8 cellular contexts compared by ENCODE assay signal in genomic region chr12:100573168-100573498, GRCh38. TPM values are rescaled to one million over a fixed set of nuclear protein-coding genes. Genes with fewer than 3 reads are reported as not detected.
DNase-seq lines count a peak whose midpoint lies in the region; ATAC-seq and TF ChIP-seq lines count a peak whose summit lies in the region.

No MANE protein-coding gene starts in this region.

- H3K4me2 ChIP-seq in mammary epithelial cell (ENCODE audit: insufficient read depth, low read depth, low read length) (peak overlapping the region; percentile 83), mesenchymal stem cell (ENCODE audit: low read length, poor library complexity, severe bottlenecking) (peak overlapping the region; percentile 89)

- H4K91ac ChIP-seq in mesenchymal stem cell (ENCODE audit: low read length): peak overlapping the region; percentile 83

- H3K18ac ChIP-seq in mesenchymal stem cell (ENCODE audit: low read depth in 1 of 2, low read length in 2 of 2): peak overlapping the region in 1 of 2 experiments; percentile 83

- intact Hi-C loops in mammary epithelial cell (cut with micrococcal nuclease) (loop anchor here (2.0 to 10.0 kb wide), 4 partner anchors 20 to 341 kb away; no protein-coding TSS in a partner anchor), transverse colon (cut with DNase I; ENCODE audit: low total_unique reads) (no loop called here)

- CTCF ChIA-PET in mammary epithelial cell (lab: Charles Lee; ENCODE audit: low non-redundant PET): interaction anchor here (0.6 kb wide), 1 partner anchor 90 kb away, joined by 12 read pairs; no protein-coding TSS in a partner anchor

- H2AK5ac ChIP-seq in mesenchymal stem cell (ENCODE audit: low read length, severe bottlenecking): no peak overlapping the region

- no peak for TF ChIP-seq EP300 in transverse colon (IDR thresholded peaks at IDR 0.05; ENCODE audit: low read depth)

- no peak for DNase-seq in activated T-cell treated with anti-CD3 and anti-CD28 coated beads, Interleukin-2, amount 50 U/mL, for 72 hours
- DNase-seq in activated T-cell treated with anti-CD3 and anti-CD28 coated beads for 4 hours (no peak), mammary epithelial cell (no peak), mesenchymal stem cell (no peak), transverse colon (no peak), AML-193 (lab: John Stamatoyannopoulos, UW) (no peak), ACHN (no peak)

- peaks cover 2 to 3% of the 10 kb centered on the region in 2 donors for H3K36me3 Mint-ChIP-seq in activated T-cell treated with anti-CD3 and anti-CD28 coated beads, Interleukin-2, amount 50 U/mL, for 72 hours (ENCODE audit: insufficient read depth in 2 of 2)

- peaks cover 5% of the 10 kb centered on the region for H3K79me1 ChIP-seq in mesenchymal stem cell (replicated peaks; ENCODE audit: low read length, poor library complexity, severe bottlenecking)

- TF ChIP-seq POLR2A in transverse colon (IDR thresholded peaks at IDR 0.05): no peak

- H3K9me3 ChIP-seq in mammary epithelial cell (replicated peaks; ENCODE audit: insufficient read depth, low read length): no peaks in the 10 kb centered on the region
- H3K9me3 ChIP-seq in mesenchymal stem cell (ENCODE audit: control insufficient read depth, low read length): no peaks in the 10 kb centered on the region
- no peaks in the 10 kb centered on the region for H3K9me3 ChIP-seq in transverse colon

- H4K8ac ChIP-seq in mesenchymal stem cell (ENCODE audit: low read length): peak overlapping the region; percentile 60

- no peaks in the 10 kb centered on the region for H4K20me1 ChIP-seq in mammary epithelial cell (ENCODE audit: insufficient read depth, low read length)

- peak overlapping the region; percentile 92 for H2AFZ ChIP-seq in mammary epithelial cell (ENCODE audit: low read depth, low read length)
- no peak overlapping the region for H2AFZ ChIP-seq in mesenchymal stem cell (ENCODE audit: low read depth, low read length)

- H3K4me1 ChIP-seq in mammary epithelial cell (ENCODE audit: insufficient read depth, low read length) (peaks cover 10% of the 10 kb centered on the region), mesenchymal stem cell (ENCODE audit: control insufficient read depth, insufficient read depth, low read depth, low read length) (peaks cover 2% of the 10 kb centered on the region), transverse colon (peaks cover 0 to 26% (median 10%) of the 10 kb centered on the region in 4 donors)

- peak overlapping the region; percentile 96 to 99 for H3K4me3 Mint-ChIP-seq in activated T-cell treated with anti-CD3 and anti-CD28 coated beads, Interleukin-2, amount 50 U/mL, for 72 hours

- H3K27me3 Mint-ChIP-seq in activated T-cell treated with anti-CD3 and anti-CD28 coated beads, Interleukin-2, amount 50 U/mL, for 72 hours (ENCODE audit: low read depth): peaks cover 40% of the 10 kb centered on the region

- no peak for TF ChIP-seq CTCF in mammary epithelial cell (conservative IDR thresholded peaks at IDR 0.05 in 1 of 2, IDR thresholded peaks at IDR 0.05 in 1 of 2; ENCODE audit: extremely low read depth in 1 of 2, insufficient read depth in 1 of 2, low read depth in 1 of 2, low read length in 2 of 2)
- TF ChIP-seq CTCF in transverse colon (IDR thresholded peaks at IDR 0.05): no peak

- H3K14ac ChIP-seq in mesenchymal stem cell (ENCODE audit: low read length in 2 of 2): no peak overlapping the region

- H2BK120ac ChIP-seq in mesenchymal stem cell (ENCODE audit: low read depth, low read length): peak overlapping the region; percentile 2

- H3K27ac Mint-ChIP-seq in activated T-cell treated with anti-CD3 and anti-CD28 coated beads, Interleukin-2, amount 50 U/mL, for 72 hours: no peak overlapping the region

- dilution Hi-C loops in mammary epithelial cell (cut with HindIII; ENCODE audit: low sequenced_read_pairs): no loop called here

- no peak overlapping the region for H2BK15ac ChIP-seq in mesenchymal stem cell (ENCODE audit: low read depth, poor library complexity, severe bottlenecking)

- peak overlapping the region in 1 of 2 experiments; percentile 1 for H3K4ac ChIP-seq in mesenchymal stem cell (ENCODE audit: low read depth in 1 of 2, low read length in 2 of 2)

- H3K36me3 ChIP-seq in mammary epithelial cell (ENCODE audit: insufficient read depth, low read length) (no peaks in the 10 kb centered on the region), mesenchymal stem cell (ENCODE audit: control insufficient read depth in 1 of 2, insufficient read depth in 2 of 2, low read depth in 1 of 2, low read length in 2 of 2) (no peaks in the 10 kb centered on the region), transverse colon (no peaks in the 10 kb centered on the region)

- BruUV-seq in mammary epithelial cell (replicated peaks; lab: Mats Ljungman, UMichigan): no TSS peak

- H3K27ac ChIP-seq in mammary epithelial cell (ENCODE audit: insufficient read depth, low read depth, low read length): peak overlapping the region; percentile 82
- H3K27ac ChIP-seq in mesenchymal stem cell (ENCODE audit: low read length, poor library complexity, severe bottlenecking): peak overlapping the region; percentile 6
- peak overlapping the region; percentile 77 to 90 (median 87) for H3K27ac ChIP-seq in transverse colon

- no peaks in the 10 kb centered on the region for H3K9me3 Mint-ChIP-seq in activated T-cell treated with anti-CD3 and anti-CD28 coated beads, Interleukin-2, amount 50 U/mL, for 72 hours

- in situ Hi-C loops in mammary epithelial cell (cut with MboI; ENCODE audit: low sequenced_read_pairs in 2 of 2): loop anchor here in 1 of 2 donors (25.0 kb wide), 2 partner anchors 211 to 336 kb away; partner anchors contain the start of gene SLC17A8
- in situ Hi-C loops in transverse colon (cut with MboI; ENCODE audit: low pct_ligation_motif_present in 1 of 4, low pct_unique_long_range_greater_than_20kb in 1 of 4, low sequenced_read_pairs in 3 of 4): loop anchor here in 2 of 4 donors (25.0 kb wide), 3 partner anchors 89 to 336 kb away; no protein-coding TSS in a partner anchor
- in situ Hi-C loops in ACHN (cut with HindIII; ENCODE audit: low pct_ligation_motif_present, low pct_unique_long_range_greater_than_20kb, low sequenced_read_pairs): no loop called here

- peaks cover 38% of the 10 kb centered on the region for H3K79me2 ChIP-seq in mammary epithelial cell (ENCODE audit: insufficient read depth, low read length)

- no peak for ATAC-seq in activated T-cell treated with anti-CD3 and anti-CD28 coated beads, Interleukin-2, amount 50 U/mL, for 72 hours (replicated peaks in 1 of 2)
- ATAC-seq in GM21526 (IDR thresholded peaks at IDR 0.05; ENCODE audit: low FRiP score, unreplicated experiment): no peak

- WGBS in mammary epithelial cell (ENCODE audit: low coverage, missing lambda C conversion rate): 12% methylated on average over 13 of the region's 14 CpGs
- whole genome bisulfite sequencing in mesenchymal stem cell: 9% methylated on average over 14 of the region's 14 CpGs
- WGBS in transverse colon (ENCODE audit: low coverage in 1 of 2), 2 donors: 0 to 9% methylated on average over 1 to 14 of the region's 14 CpGs

- H3K27me3 ChIP-seq in mammary epithelial cell (ENCODE audit: insufficient read depth, low read length) (no peaks in the 10 kb centered on the region), mesenchymal stem cell (ENCODE audit: control insufficient read depth in 1 of 2, insufficient read depth in 1 of 2, low read length in 2 of 2) (peaks cover 0 to 4% of the 10 kb centered on the region in 2 experiments), transverse colon (no peaks in the 10 kb centered on the region)

- no peak overlapping the region for H2BK5ac ChIP-seq in mesenchymal stem cell (ENCODE audit: low read depth, low read length, poor library complexity, severe bottlenecking)

- H3K4me1 Mint-ChIP-seq in activated T-cell treated with anti-CD3 and anti-CD28 coated beads, Interleukin-2, amount 50 U/mL, for 72 hours (ENCODE audit: low read depth): peaks cover 16% of the 10 kb centered on the region

- peak overlapping the region; percentile 91 for H3K9ac ChIP-seq in mammary epithelial cell (ENCODE audit: insufficient read depth, low read length)
- H3K9ac ChIP-seq in mesenchymal stem cell (ENCODE audit: low read length): peak overlapping the region; percentile 88

- peak overlapping the region in 1 of 2 experiments; percentile 66 for H2BK12ac ChIP-seq in mesenchymal stem cell (ENCODE audit: low read length in 2 of 2)

- H3K4me3 ChIP-seq in mammary epithelial cell (replicated peaks in 1 of 3; ENCODE audit: insufficient read depth in 1 of 3, low read depth in 2 of 3, low read length in 3 of 3) (peak overlapping the region; percentile 71 to 92 (median 74)), mesenchymal stem cell (ENCODE audit: insufficient read depth in 1 of 2, low read depth in 1 of 2, low read length in 2 of 2) (peak overlapping the region; percentile 83 to 95), transverse colon (peak overlapping the region; percentile 57 to 66 (median 62))

- H3K23ac ChIP-seq in mesenchymal stem cell (ENCODE audit: low read length in 2 of 2): no peak overlapping the region

RNA-seq across cellular contexts. Expression of gene GAS2L3, which starts 0.4 kb away (rescaled TPM):
- 1 to 10 TPM; 6.8 to 9.3 TPM for total RNA-seq in activated T-cell treated with anti-CD3 and anti-CD28 coated beads, Interleukin-2, amount 50 U/mL, for 72 hours
- 10 to 100 TPM in 1 of 2 donors, 1 to 10 TPM in 1; 4.0 to 17.7 TPM for total RNA-seq in mammary epithelial cell
- polyA plus RNA-seq in mammary epithelial cell: 5.1 TPM
- polyA minus RNA-seq in mammary epithelial cell: not detected
- polyA plus RNA-seq in mesenchymal stem cell (2013, experiment 1 of 2): 11.0 TPM
- 10.1 TPM for polyA plus RNA-seq in mesenchymal stem cell (2013, experiment 2 of 2)
- total RNA-seq in transverse colon: 10 to 100 TPM in 2 of 4 donors, 1 to 10 TPM in 1, under 1 TPM in 1; 0.80 to 15.7 (median 7.6) TPM

Comparison
In these comparisons a context has a peak if more than half of its experiments do, and no peak if none do; other contexts are left out.
1. H3K27ac ChIP-seq: peak in every context shown above with its lines; median percentile 87 in transverse colon; 82 in mammary epithelial cell; 6 in mesenchymal stem cell.